ENCODE assay signal across 10 cellular contexts in the genomic region with DNA sequence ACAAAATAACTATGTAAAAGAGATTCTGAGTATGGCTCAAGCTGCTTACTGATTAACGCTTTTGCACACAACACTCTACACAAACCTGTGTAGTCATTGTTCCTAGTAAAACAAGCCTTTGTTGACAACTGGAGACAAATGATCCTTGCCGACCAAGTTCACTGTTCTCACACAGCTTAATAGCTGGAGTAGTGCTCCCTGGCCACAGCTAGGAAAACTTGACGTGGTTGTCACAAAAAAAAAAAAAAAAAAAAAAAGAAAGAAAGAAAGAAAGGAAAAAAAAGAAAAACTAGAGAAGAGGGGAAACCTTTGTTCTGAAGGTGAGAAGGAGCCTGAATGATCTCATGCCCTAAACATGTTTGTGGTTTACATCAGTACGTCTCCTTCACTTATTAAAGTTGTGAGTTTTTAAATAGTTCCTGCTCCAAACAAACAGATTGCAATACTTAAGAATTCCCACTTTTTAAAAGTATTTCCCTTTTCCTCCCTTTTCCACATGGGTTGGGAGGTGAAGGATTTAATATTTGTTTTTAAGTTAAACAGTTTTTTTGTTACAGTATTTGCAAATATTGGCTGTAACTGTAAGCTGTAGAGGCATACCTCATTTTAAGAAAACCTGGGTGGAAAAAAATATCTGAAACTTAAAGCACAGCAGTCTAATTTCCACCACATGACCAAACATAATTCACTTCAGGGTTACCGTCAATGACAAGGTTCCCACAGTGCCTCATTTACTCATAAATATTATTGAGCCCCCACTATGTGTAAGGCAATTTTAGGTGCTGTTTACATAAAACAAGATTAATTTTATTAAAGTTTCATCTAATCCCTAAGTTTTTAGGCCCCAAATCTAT.
DNase-seq lines count a peak whose midpoint lies in the region; ATAC-seq, FAIRE-seq and TF ChIP-seq lines count a peak whose summit lies in the region.
"Had no signal": no experiment of that assay in that cellular context is flagged by ENCODE, and none has a peak within 500 bp of the region (broad histone marks: within the 10 kb centered on the region; RNA-seq: fewer than 3 reads in every experiment).

No MANE protein-coding gene starts in this region.

- TF ChIP-seq CTCF in astrocyte (IDR thresholded peaks at IDR 0.05; ENCODE audit: insufficient read depth, low read depth, low read length), result no peak
- TF ChIP-seq CTCF in upper lobe of right lung (IDR thresholded peaks at IDR 0.05), result no peak
- no peak for TF ChIP-seq CTCF in sigmoid colon (IDR thresholded peaks at IDR 0.05)
- TF ChIP-seq CTCF in endothelial cell (IDR thresholded peaks at IDR 0.05; ENCODE audit: unreplicated experiment), result no peak

- no peaks in the 10 kb centered on the region for H4K20me1 ChIP-seq in astrocyte (ENCODE audit: insufficient read depth, low read length)
- H4K20me1 ChIP-seq: BLaER1 treated with 17β-estradiol and CSF1 and Interleukin-3, amounts not matched to agents 10 nM and 100 nM had no signal

- no peak for TF ChIP-seq EP300 in sigmoid colon (IDR thresholded peaks at IDR 0.05)

- WGBS in sigmoid colon, 2 donors, result 13 to 42% methylated on average over 5 of the region's 5 CpGs

- H3K9me3 ChIP-seq in astrocyte (ENCODE audit: insufficient read depth, low read depth, low read length) (no peaks in the 10 kb centered on the region), upper lobe of right lung (no peaks in the 10 kb centered on the region), sigmoid colon (no peaks in the 10 kb centered on the region)

- H3K27me3 ChIP-seq in astrocyte (ENCODE audit: insufficient read depth, low read length), result no peaks in the 10 kb centered on the region
- no peaks in the 10 kb centered on the region for H3K27me3 ChIP-seq in upper lobe of right lung
- H3K27me3 ChIP-seq in sigmoid colon, result no peaks in the 10 kb centered on the region
- H3K27me3 ChIP-seq: BLaER1 treated with 17β-estradiol and CSF1 and Interleukin-3, amounts not matched to agents 10 nM and 100 nM had no signal

- H3K27me3 Mint-ChIP-seq in activated naive CD4-positive, alpha-beta T cell treated with anti-CD3 and anti-CD28 coated beads for 36 hours (ENCODE audit: low read depth), result no peaks in the 10 kb centered on the region
- H3K27me3 Mint-ChIP-seq in astrocyte (ENCODE audit: low read depth, unreplicated experiment) (no peaks in the 10 kb centered on the region), endothelial cell (ENCODE audit: unreplicated experiment) (no peaks in the 10 kb centered on the region)

- H3K9me3 Mint-ChIP-seq in activated naive CD4-positive, alpha-beta T cell treated with anti-CD3 and anti-CD28 coated beads, Interleukin-2, amount 50 U/mL, for 72 hours, result peaks cover 3 to 13% of the 10 kb centered on the region in 2 donors
- H3K9me3 Mint-ChIP-seq in activated naive CD4-positive, alpha-beta T cell treated with anti-CD3 and anti-CD28 coated beads for 36 hours, result peaks cover 3% of the 10 kb centered on the region
- peaks cover 5% of the 10 kb centered on the region for H3K9me3 Mint-ChIP-seq in astrocyte (ENCODE audit: unreplicated experiment)
- no peaks in the 10 kb centered on the region for H3K9me3 Mint-ChIP-seq in endothelial cell (ENCODE audit: unreplicated experiment)

- no peak overlapping the region for H2AFZ ChIP-seq in astrocyte (ENCODE audit: low read depth, low read length)

- H3K4me3 Mint-ChIP-seq in activated naive CD4-positive, alpha-beta T cell treated with anti-CD3 and anti-CD28 coated beads for 36 hours, result no peak overlapping the region
- H3K4me3 Mint-ChIP-seq in astrocyte (ENCODE audit: unreplicated experiment), result peak overlapping the region; percentile 35
- H3K4me3 Mint-ChIP-seq in endothelial cell (ENCODE audit: unreplicated experiment), result no peak overlapping the region

- peak overlapping the region in 1 of 2 donors; percentile 88 for H3K27ac Mint-ChIP-seq in activated naive CD4-positive, alpha-beta T cell treated with anti-CD3 and anti-CD28 coated beads, Interleukin-2, amount 50 U/mL, for 72 hours
- H3K27ac Mint-ChIP-seq in activated naive CD4-positive, alpha-beta T cell treated with anti-CD3 and anti-CD28 coated beads for 36 hours, result no peak overlapping the region
- peak overlapping the region; percentile 99 for H3K27ac Mint-ChIP-seq in astrocyte (ENCODE audit: unreplicated experiment)
- H3K27ac Mint-ChIP-seq in endothelial cell (ENCODE audit: unreplicated experiment), result no peak overlapping the region

- H3K9ac ChIP-seq in astrocyte (ENCODE audit: low read length), result peak overlapping the region; percentile 75
- H3K9ac ChIP-seq: BLaER1 treated with 17β-estradiol and CSF1 and Interleukin-3, amounts not matched to agents 10 nM and 100 nM had no signal

- peaks cover 23% of the 10 kb centered on the region for H3K4me1 Mint-ChIP-seq in activated naive CD4-positive, alpha-beta T cell treated with anti-CD3 and anti-CD28 coated beads for 36 hours (ENCODE audit: low read depth)
- H3K4me1 Mint-ChIP-seq in astrocyte (ENCODE audit: low read depth, unreplicated experiment) (peaks cover 46% of the 10 kb centered on the region), endothelial cell (ENCODE audit: unreplicated experiment) (peaks cover 11% of the 10 kb centered on the region)

- intact Hi-C loops in activated naive CD4-positive, alpha-beta T cell treated with anti-CD3 and anti-CD28 coated beads for 36 hours (cut with micrococcal nuclease), result loop anchor here (5.0 kb wide), 1 partner anchor 489 kb away; no protein-coding TSS in a partner anchor
- intact Hi-C loops in upper lobe of right lung (cut with DNase I) (no loop called here), sigmoid colon (cut with DNase I) (no loop called here)

- no peak for TF ChIP-seq POLR2A in sigmoid colon (IDR thresholded peaks at IDR 0.05)

- CTCF ChIA-PET in activated naive CD4-positive, alpha-beta T cell treated with anti-CD3 and anti-CD28 coated beads for 36 hours (lab: Charles Lee), result no interaction called here

- peak; percentile 40 to 63 for ATAC-seq in activated naive CD4-positive, alpha-beta T cell treated with anti-CD3 and anti-CD28 coated beads, Interleukin-2, amount 50 U/mL, for 72 hours
- ATAC-seq in upper lobe of right lung, result peak; percentile 75

- peaks cover 31% of the 10 kb centered on the region for H3K4me1 ChIP-seq in astrocyte (ENCODE audit: insufficient read depth, low read length)
- H3K4me1 ChIP-seq in upper lobe of right lung, result peaks cover 7% of the 10 kb centered on the region
- no peaks in the 10 kb centered on the region for H3K4me1 ChIP-seq in sigmoid colon

- H3K79me2 ChIP-seq in astrocyte (ENCODE audit: insufficient read depth, low read length), result peaks cover 81% of the 10 kb centered on the region

- peaks cover 0 to 12% of the 10 kb centered on the region in 2 donors for H3K36me3 Mint-ChIP-seq in activated naive CD4-positive, alpha-beta T cell treated with anti-CD3 and anti-CD28 coated beads, Interleukin-2, amount 50 U/mL, for 72 hours
- no peaks in the 10 kb centered on the region for H3K36me3 Mint-ChIP-seq in activated naive CD4-positive, alpha-beta T cell treated with anti-CD3 and anti-CD28 coated beads for 36 hours (ENCODE audit: low read depth)
- peaks cover 14% of the 10 kb centered on the region for H3K36me3 Mint-ChIP-seq in astrocyte (ENCODE audit: low read depth, unreplicated experiment)
- no peaks in the 10 kb centered on the region for H3K36me3 Mint-ChIP-seq in endothelial cell (ENCODE audit: low read depth, unreplicated experiment)

- H3K4me3 ChIP-seq in astrocyte (ENCODE audit: insufficient read depth, low read depth, low read length) (peak overlapping the region; percentile 3), upper lobe of right lung (no peak overlapping the region), sigmoid colon (no peak overlapping the region)
- H3K4me3 ChIP-seq: BLaER1 treated with 17β-estradiol and CSF1 and Interleukin-3, amounts not matched to agents 10 nM and 100 nM had no signal

- H3K27ac ChIP-seq in astrocyte (ENCODE audit: low read depth, low read length), result peak overlapping the region; percentile 91
- H3K27ac ChIP-seq in upper lobe of right lung, result peak overlapping the region; percentile 13
- H3K27ac ChIP-seq in sigmoid colon, result peak overlapping the region in 1 of 4 donors; percentile 22
- H3K27ac ChIP-seq: BLaER1 treated with 17β-estradiol and CSF1 and Interleukin-3, amounts not matched to agents 10 nM and 100 nM had no signal

- peak overlapping the region; percentile 63 for H3K4me2 ChIP-seq in astrocyte (ENCODE audit: low read length)
- H3K4me2 ChIP-seq: BLaER1 treated with 17β-estradiol and CSF1 and Interleukin-3, amounts not matched to agents 10 nM and 100 nM had no signal

- H3K36me3 ChIP-seq in astrocyte (ENCODE audit: insufficient read depth, low read length) (peaks cover 4% of the 10 kb centered on the region), upper lobe of right lung (no peaks in the 10 kb centered on the region), sigmoid colon (no peaks in the 10 kb centered on the region)
- H3K36me3 ChIP-seq: BLaER1 treated with 17β-estradiol and CSF1 and Interleukin-3, amounts not matched to agents 10 nM and 100 nM had no signal

- FAIRE-seq in astrocyte (lab: Jason Lieb, UNC), result no peak

- no peak for DNase-seq in activated naive CD4-positive, alpha-beta T cell treated with anti-CD3 and anti-CD28 coated beads, Interleukin-2, amount 50 U/mL, for 72 hours (ENCODE audit: low spot score in 2 of 2)
- DNase-seq in activated naive CD4-positive, alpha-beta T cell treated with anti-CD3 and anti-CD28 coated beads for 36 hours, result no peak
- DNase-seq in astrocyte (ENCODE audit: low read depth) (peak; percentile 93), kidney tubule cell (ENCODE audit: low spot score) (peak; percentile 93), upper lobe of right lung (no peak), ureter (ENCODE audit: low spot score) (no peak), sigmoid colon (no peak), endothelial cell (ENCODE audit: low spot score) (no peak)
- DNase-seq: activated CD8-positive, alpha-beta memory T cell treated with anti-CD3 and anti-CD28 coated beads, Interleukin-2, amount 50 U/mL, for 4 hours had no signal

Comparison
In these comparisons a context has a peak if more than half of its experiments do, and no peak if none do; other contexts are left out.
1. DNase-seq: peak in astrocyte (single experiment) and kidney tubule cell (single experiment); none in activated naive CD4-positive, alpha-beta T cell treated with anti-CD3 and anti-CD28 coated beads, Interleukin-2, amount 50 U/mL, for 72 hours (0 of 2), activated naive CD4-positive, alpha-beta T cell treated with anti-CD3 and anti-CD28 coated beads for 36 hours (single experiment), upper lobe of right lung (single experiment), ureter (single experiment), sigmoid colon (single experiment) and endothelial cell (single experiment).